Comparison of ENCODE assay signal across 13 cellular contexts in the genomic region with DNA sequence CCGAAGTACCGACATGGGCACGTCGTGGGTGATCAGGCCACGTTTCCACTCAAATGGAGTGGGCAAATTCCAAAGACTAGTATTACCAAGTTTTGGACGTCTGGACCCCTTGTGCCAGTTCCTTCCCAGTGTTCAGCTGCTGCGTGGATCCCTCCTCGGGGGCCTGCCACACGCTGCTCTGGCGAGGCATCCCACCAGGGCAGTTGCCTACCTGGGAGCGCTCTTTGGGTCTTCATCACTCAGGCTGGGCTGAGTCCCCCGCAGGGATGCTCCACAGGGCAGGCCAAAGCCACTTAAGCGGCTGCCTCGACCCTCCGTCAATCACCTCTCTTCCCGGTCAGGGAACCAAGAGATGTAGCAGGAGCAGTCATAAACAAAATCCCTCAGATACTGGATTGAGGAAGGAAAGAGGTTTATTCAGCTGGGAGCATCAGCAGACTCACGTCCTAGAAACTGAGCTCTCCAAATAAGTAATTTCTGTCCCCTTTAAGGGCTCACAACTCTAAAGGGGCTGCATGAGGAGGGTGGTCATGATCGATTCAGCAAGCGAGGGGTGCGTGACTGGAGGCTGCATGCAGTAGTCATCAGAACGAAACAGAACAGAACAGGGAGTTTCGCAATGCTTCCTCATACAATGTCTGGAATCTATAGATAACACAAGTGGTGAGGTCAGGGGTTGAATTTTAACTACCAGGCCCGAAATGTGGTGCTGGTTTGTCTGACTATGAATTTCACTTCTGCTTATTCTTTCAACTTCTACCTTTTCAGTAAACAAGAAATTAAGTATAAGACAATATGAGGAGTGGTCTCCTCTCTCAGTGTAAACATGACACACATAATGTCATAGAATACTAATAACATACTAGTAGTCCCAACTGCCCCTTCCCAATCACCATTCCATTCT.
DNase-seq lines count a peak whose midpoint lies in the region; ATAC-seq and TF ChIP-seq lines count a peak whose summit lies in the region.
"Had no signal": no experiment of that assay in that cellular context is flagged by ENCODE, and none has a peak within 500 bp of the region (broad histone marks: within the 10 kb centered on the region; RNA-seq: fewer than 3 reads in every experiment).

No MANE protein-coding gene starts in this region.

- no peaks in the 10 kb centered on the region for H3K79me2 ChIP-seq in PC-9 (ENCODE audit: low read depth)

- H3K36me3 ChIP-seq in neuronal stem cell (replicated peaks in 1 of 2; ENCODE audit: control insufficient read depth in 2 of 2, insufficient read depth in 2 of 2, low read length in 2 of 2) (no peaks in the 10 kb centered on the region), PC-9 (ENCODE audit: low read depth) (no peaks in the 10 kb centered on the region)
- H3K36me3 ChIP-seq: SJSA1 had no signal

- H3K9me2 ChIP-seq in PC-9 (ENCODE audit: insufficient read depth), result no peaks in the 10 kb centered on the region

- TF ChIP-seq CTCF in HL-60 (IDR thresholded peaks at IDR 0.05; ENCODE audit: insufficient read depth, low read length) (no peak), PC-9 (conservative IDR thresholded peaks at IDR 0.05) (no peak)

- no peak overlapping the region for H2BK120ac ChIP-seq in neuronal stem cell (ENCODE audit: low read depth, low read length)

- H2AFZ ChIP-seq in neuronal stem cell (ENCODE audit: low read length) (no peak overlapping the region), PC-9 (no peak overlapping the region)

- peak overlapping the region; percentile 73 for H3K23ac ChIP-seq in neuronal stem cell (ENCODE audit: low read depth, low read length, poor library complexity)

- BruUV-seq in PC-9 (replicated peaks; lab: Mats Ljungman, UMichigan), result no TSS peak

- H2BK5ac ChIP-seq in neuronal stem cell (ENCODE audit: low read length), result no peak overlapping the region

- H2BK12ac ChIP-seq in neuronal stem cell (ENCODE audit: low read length), result no peak overlapping the region

- H4K20me1 ChIP-seq in PC-9 (ENCODE audit: insufficient read depth), result no peaks in the 10 kb centered on the region

- no peak overlapping the region for H4K8ac ChIP-seq in neuronal stem cell (ENCODE audit: low read depth, low read length)

- CTCF ChIA-PET in PC-9 (lab: Charles Lee), result no interaction called here

- H3K14ac ChIP-seq in neuronal stem cell (ENCODE audit: low read length), result no peak overlapping the region

- no CpG with 5 or more reads among the region's 23 CpGs for WGBS in neuronal stem cell (ENCODE audit: extremely low coverage in 2 of 2, insufficient read length in 2 of 2, insufficient replicate concordance in 1 of 2), 2 donors

- H3K9me3 ChIP-seq in neuronal stem cell (replicated peaks in 1 of 2; ENCODE audit: control insufficient read depth in 2 of 2, insufficient read depth in 1 of 2, low read depth in 1 of 2, low read length in 2 of 2), result peaks cover 2 to 5% of the 10 kb centered on the region in 2 donors
- H3K9me3 ChIP-seq in PC-9 (ENCODE audit: insufficient read depth, low read depth), result no peaks in the 10 kb centered on the region
- H3K9me3 ChIP-seq: SJSA1 had no signal

- intact Hi-C loops in PC-9 (cut with micrococcal nuclease; ENCODE audit: unreplicated experiment), result no loop called here

- POLR2A ChIA-PET in PC-9 (lab: Charles Lee; ENCODE audit: unreplicated experiment), result no interaction called here

- peak; percentile 33 to 77 for DNase-seq in HL-60 (ENCODE audit: low read depth in 1 of 2, low spot score in 1 of 2)
- peak; percentile 41 for DNase-seq in SKM-1 (lab: John Stamatoyannopoulos, UW; ENCODE audit: unreplicated experiment)
- DNase-seq in neuronal stem cell (ENCODE audit: low spot score), result no peak
- DNase-seq in PC-9, result no peak
- no peak for DNase-seq in DMS53 (lab: John Stamatoyannopoulos, UW)
- DNase-seq: activated CD8-positive, alpha-beta T cell treated with anti-CD3 and anti-CD28 coated beads, Interleukin-2, amount 10 ng/mL, durations not matched to agents 7 days and 5 days; NCI-H1417 treated with DMSO at 0.1 percent for 48 hours; retina had no signal

- H3K4me2 ChIP-seq in neuronal stem cell (ENCODE audit: insufficient read depth, low read length, poor library complexity, severe bottlenecking) (no peak overlapping the region), PC-9 (no peak overlapping the region)

- no peaks in the 10 kb centered on the region for H3F3A ChIP-seq in PC-9 (ENCODE audit: insufficient read depth, low read depth)

- no peak overlapping the region for H2AK5ac ChIP-seq in neuronal stem cell (ENCODE audit: low read depth, low read length)

- no peaks in the 10 kb centered on the region for H3K4me1 ChIP-seq in neuronal stem cell (ENCODE audit: control insufficient read depth in 2 of 2, insufficient read depth in 1 of 2, low read depth in 1 of 2, low read length in 2 of 2)
- no peaks in the 10 kb centered on the region for H3K4me1 ChIP-seq in PC-9 (replicated peaks; ENCODE audit: insufficient read depth)
- H3K4me1 ChIP-seq: SJSA1 had no signal

- H3K79me1 ChIP-seq in neuronal stem cell (ENCODE audit: low read depth, low read length), result no peaks in the 10 kb centered on the region

- H3K4ac ChIP-seq in neuronal stem cell (ENCODE audit: low read length), result no peak overlapping the region

- no peak overlapping the region for H3K9ac ChIP-seq in neuronal stem cell (ENCODE audit: low read depth, low read length, poor library complexity)

- no peak overlapping the region for H3K18ac ChIP-seq in neuronal stem cell (ENCODE audit: low read length)

- H3K27ac ChIP-seq in HL-60 (replicated peaks), result 0 out of 2 replicates have a peak overlapping the region, but pooled peaks have one; percentile 23
- H3K27ac ChIP-seq in neuronal stem cell (replicated peaks; ENCODE audit: low read length), result no peak overlapping the region
- no peak overlapping the region for H3K27ac ChIP-seq in PC-9
- H3K27ac ChIP-seq: SJSA1, VCaP had no signal

- H3K4me3 ChIP-seq in HL-60 (replicated peaks; ENCODE audit: insufficient read depth, low read length), result no peak overlapping the region
- H3K4me3 ChIP-seq in neuronal stem cell (ENCODE audit: low read length in 2 of 2), result no peak overlapping the region
- H3K4me3 ChIP-seq in PC-9, result no peak overlapping the region
- H3K4me3 ChIP-seq: SJSA1 had no signal

- no peak overlapping the region for H4K91ac ChIP-seq in neuronal stem cell (ENCODE audit: low read depth, low read length, poor library complexity)

- H2BK15ac ChIP-seq in neuronal stem cell (ENCODE audit: low read length), result no peak overlapping the region

- H3K27me3 ChIP-seq in HL-60 (ENCODE audit: insufficient read depth, poor library complexity, severe bottlenecking) (no peaks in the 10 kb centered on the region), neuronal stem cell (ENCODE audit: control insufficient read depth in 3 of 3, insufficient read depth in 3 of 3, low read depth in 1 of 3, low read length in 3 of 3) (no peaks in the 10 kb centered on the region), PC-9 (ENCODE audit: insufficient read depth, low read depth) (no peaks in the 10 kb centered on the region)
- H3K27me3 ChIP-seq: SJSA1 had no signal

- ATAC-seq in GM19324 (IDR thresholded peaks at IDR 0.05; ENCODE audit: low FRiP score, unreplicated experiment) (peak; percentile 51), GM18519 (IDR thresholded peaks at IDR 0.05; ENCODE audit: low FRiP score, unreplicated experiment) (no peak)
- ATAC-seq: activated CD8-positive, alpha-beta T cell treated with anti-CD3 and anti-CD28 coated beads, Interleukin-2, amount 10 ng/mL, durations not matched to agents 7 days and 5 days; HCT116 had no signal

Comparison
In these comparisons a context has a peak if more than half of its experiments do, and no peak if none do; other contexts are left out.
1. DNase-seq: peak in HL-60 (2 of 2) and SKM-1 (single experiment); none in neuronal stem cell (single experiment), PC-9 (0 of 2) and DMS53 (single experiment).